ENCODE assay signal across 3 cellular contexts in genomic region chr10:53573498-53573897, GRCh38.
TF ChIP-seq lines count a peak whose summit lies in the region.

No MANE protein-coding gene starts in this region.

TF ChIP-seq in liver, 16 proteins besides CTCF, POLR2A, EP300 and RAD21 (continued from another document):
- TF ChIP-seq REST (IDR thresholded peaks at IDR 0.05) (no peak), FOXA2 (IDR thresholded peaks at IDR 0.05) (peak; percentile 84), JUND (IDR thresholded peaks at IDR 0.05) (no peak), TAF1 (conservative IDR thresholded peaks at IDR 0.05) (no peak)

TF ChIP-seq in HepG2, 621 proteins besides CTCF, POLR2A, EP300 and RAD21 (continued from another document):
- TF ChIP-seq ZBTB25 (CRISPR knock-in tag; IDR thresholded peaks at IDR 0.05) (no peak), FOXA1 (IDR thresholded peaks at IDR 0.05) (no peak), FOXA1 (CRISPR knock-in tag; IDR thresholded peaks at IDR 0.05) (no peak), ESRRA (CRISPR knock-in tag; IDR thresholded peaks at IDR 0.05; ENCODE audit: low read depth) (no peak), ZNF83 (CRISPR knock-in tag; IDR thresholded peaks at IDR 0.05; ENCODE audit: borderline replicate concordance) (no peak), ZBTB10 (CRISPR knock-in tag; IDR thresholded peaks at IDR 0.05; ENCODE audit: borderline replicate concordance) (no peak)

TF ChIP-seq in WTC11, 78 proteins besides CTCF, POLR2A, EP300 and RAD21 (continued from another document):
- TF ChIP-seq JAZF1 (CRISPR knock-in tag; IDR thresholded peaks at IDR 0.05) (no peak), ZMAT4 (CRISPR knock-in tag; IDR thresholded peaks at IDR 0.05) (no peak), ZNF219 (CRISPR knock-in tag; IDR thresholded peaks at IDR 0.05; ENCODE audit: borderline replicate concordance) (no peak), ATF3 (CRISPR knock-in tag; conservative IDR thresholded peaks at IDR 0.05) (no peak), MLX (CRISPR knock-in tag; IDR thresholded peaks at IDR 0.05) (no peak), AR (CRISPR knock-in tag; IDR thresholded peaks at IDR 0.05) (no peak), ZNF138 (CRISPR knock-in tag; conservative IDR thresholded peaks at IDR 0.05) (no peak), ARID4B (CRISPR knock-in tag; IDR thresholded peaks at IDR 0.05; ENCODE audit: borderline replicate concordance) (no peak), IRF2 (CRISPR knock-in tag; IDR thresholded peaks at IDR 0.05; ENCODE audit: borderline replicate concordance, low read depth) (no peak), ZNF425 (CRISPR knock-in tag; conservative IDR thresholded peaks at IDR 0.05) (no peak), ZNF671 (CRISPR knock-in tag; IDR thresholded peaks at IDR 0.05) (no peak), ZNF512 (CRISPR knock-in tag; IDR thresholded peaks at IDR 0.05; ENCODE audit: borderline replicate concordance) (no peak), SMAD3 (CRISPR knock-in tag; IDR thresholded peaks at IDR 0.05; ENCODE audit: borderline replicate concordance) (no peak)
